Comparison of ENCODE assay signal across 8 cellular contexts in genomic region chr1:246932366-246932700, GRCh38. TPM values are rescaled to one million over a fixed set of nuclear protein-coding genes. Genes with fewer than 3 reads are reported as not detected.
DNase-seq lines count a peak whose midpoint lies in the region; ATAC-seq and TF ChIP-seq lines count a peak whose summit lies in the region.

No MANE protein-coding gene starts in this region.

- intact Hi-C loops in gastrocnemius medialis (cut with DNase I; ENCODE audit: low total_unique reads), result loop anchor here (5.0 kb wide), 3 partner anchors 145 to 400 kb away; partner anchors contain the start of genes CNST, TFB2M, ZNF496 and ZNF670

- no peak for TF ChIP-seq POLR2A in gastrocnemius medialis (IDR thresholded peaks at IDR 0.05)

- H3K36me3 Mint-ChIP-seq in glutamatergic neuron (ENCODE audit: unreplicated experiment), result no peaks in the 10 kb centered on the region

- DNase-seq in glutamatergic neuron (no peak), gastrocnemius medialis (no peak), AG08395 (ENCODE audit: low spot score) (no peak)
- no peak for DNase-seq in activated CD4-positive, CD25-positive, alpha-beta regulatory T cell (lab: John Stamatoyannopoulos, UW)

- peaks cover 7% of the 10 kb centered on the region for H3K27me3 Mint-ChIP-seq in glutamatergic neuron (ENCODE audit: unreplicated experiment)

- peak overlapping the region; percentile 89 for H3K4me3 Mint-ChIP-seq in glutamatergic neuron (ENCODE audit: unreplicated experiment)

- peak overlapping the region; percentile 99 for H3K4me3 ChIP-seq in GM12875 (ENCODE audit: low read depth, low read length)
- H3K4me3 ChIP-seq in WI38 (ENCODE audit: low read depth, low read length), result peak overlapping the region; percentile 74
- peak overlapping the region; percentile 89 to 100 (median 97) for H3K4me3 ChIP-seq in gastrocnemius medialis

- peaks cover 14% of the 10 kb centered on the region for H3K9me3 Mint-ChIP-seq in glutamatergic neuron (ENCODE audit: unreplicated experiment)

- in situ Hi-C loops in gastrocnemius medialis (cut with MboI; ENCODE audit: low sequenced_read_pairs in 4 of 4), result loop anchor here in 1 of 4 donors (10.0 kb wide), 1 partner anchor 172 kb away; the partner anchor contains the start of gene ZNF669

- TF ChIP-seq CTCF in GM12875 (IDR thresholded peaks at IDR 0.05; ENCODE audit: borderline replicate concordance, insufficient read depth, low read depth, low read length) (no peak), WI38 (IDR thresholded peaks at IDR 0.05; ENCODE audit: low read depth, low read length) (no peak), glutamatergic neuron (IDR thresholded peaks at IDR 0.05; ENCODE audit: partially characterized antibody, unreplicated experiment) (no peak), gastrocnemius medialis (IDR thresholded peaks at IDR 0.05 in 4 of 5, conservative IDR thresholded peaks at IDR 0.05 in 1 of 5) (no peak)

- H3K27me3 ChIP-seq in gastrocnemius medialis, result no peaks in the 10 kb centered on the region

- ATAC-seq in gastrocnemius medialis (no peak), GM21825 (IDR thresholded peaks at IDR 0.05; ENCODE audit: unreplicated experiment) (no peak), GM18517 (IDR thresholded peaks at IDR 0.05; ENCODE audit: unreplicated experiment) (no peak)

- H3K4me1 ChIP-seq in gastrocnemius medialis, result peaks cover 30 to 34% of the 10 kb centered on the region in 2 donors

- peak overlapping the region; percentile 96 to 100 (median 99) for H3K27ac ChIP-seq in gastrocnemius medialis

- H3K4me1 Mint-ChIP-seq in glutamatergic neuron (ENCODE audit: low read depth, unreplicated experiment), result peaks cover 5% of the 10 kb centered on the region

- peak overlapping the region; percentile 84 for H3K27ac Mint-ChIP-seq in glutamatergic neuron (ENCODE audit: unreplicated experiment)

- peaks cover 0 to 8% of the 10 kb centered on the region in 2 donors for H3K36me3 ChIP-seq in gastrocnemius medialis

- no peaks in the 10 kb centered on the region for H3K9me3 ChIP-seq in gastrocnemius medialis

RNA-seq across cellular contexts. Expression of gene AHCTF1, which starts 0.6 kb away (rescaled TPM):
- total RNA-seq in glutamatergic neuron (ENCODE audit: unreplicated experiment) (25.2 TPM), gastrocnemius medialis (10 to 100 TPM; 21.7 to 28.5 (median 24.7) TPM)
